9 cellular contexts compared by ENCODE assay signal in genomic region chr4:55854132-55854531, GRCh38. TPM values are rescaled to one million over a fixed set of nuclear protein-coding genes. Genes with fewer than 3 reads are reported as not detected.
DNase-seq lines count a peak whose midpoint lies in the region; ATAC-seq and TF ChIP-seq lines count a peak whose summit lies in the region.
"Had no signal": no experiment of that assay in that cellular context is flagged by ENCODE, and none has a peak within 500 bp of the region (broad histone marks: within the 10 kb centered on the region; RNA-seq: fewer than 3 reads in every experiment).

No MANE protein-coding gene starts in this region.

- no peaks in the 10 kb centered on the region for H3K27me3 Mint-ChIP-seq in CD4-positive, alpha-beta memory T cell
- H3K27me3 Mint-ChIP-seq in naive B cell (peaks cover 12 to 24% (median 17%) of the 10 kb centered on the region in 3 donors), type B pancreatic cell (peaks cover 33% of the 10 kb centered on the region)

- peaks cover 0 to 2% (median 0%) of the 10 kb centered on the region in 8 donors for H3K9me3 Mint-ChIP-seq in CD4-positive, alpha-beta memory T cell
- peaks cover 0 to 6% (median 5%) of the 10 kb centered on the region in 7 donors for H3K9me3 Mint-ChIP-seq in naive B cell
- H3K9me3 Mint-ChIP-seq in type B pancreatic cell, result no peaks in the 10 kb centered on the region

- ATAC-seq in naive B cell (ENCODE audit: low read depth in 2 of 2), result peak in 1 of 2 donors; percentile 15

- H3K27ac ChIP-seq in CD4-positive, alpha-beta memory T cell (ENCODE audit: low read depth, low read length), result peak overlapping the region; percentile 81

- H3K4me3 ChIP-seq in CD4-positive, alpha-beta memory T cell (ENCODE audit: low read length in 2 of 2), result peak overlapping the region in 1 of 2 donors; percentile 97

- H3K9me3 ChIP-seq in CD4-positive, alpha-beta memory T cell (ENCODE audit: control insufficient read depth in 1 of 2, low read length in 2 of 2), result no peaks in the 10 kb centered on the region

- H3K27me3 ChIP-seq in CD4-positive, alpha-beta memory T cell (ENCODE audit: insufficient read depth, low read length), result no peaks in the 10 kb centered on the region

- intact Hi-C loops in CD4-positive, alpha-beta memory T cell (cut with micrococcal nuclease), result loop anchor here (5.0 kb wide), 3 partner anchors 507 to 1123 kb away; partner anchors contain the start of genes NOA1, POLR2B, SPINK2 and SRD5A3

- peak overlapping the region in 2 of 7 donors; percentile 92 to 96 for H3K27ac Mint-ChIP-seq in CD4-positive, alpha-beta memory T cell
- H3K27ac Mint-ChIP-seq in naive B cell, result peak overlapping the region in 4 of 6 donors; percentile 26 to 97 (median 92)
- no peak overlapping the region for H3K27ac Mint-ChIP-seq in type B pancreatic cell

- no peak overlapping the region for H3K4me3 Mint-ChIP-seq in CD4-positive, alpha-beta memory T cell
- H3K4me3 Mint-ChIP-seq in naive B cell, result no peak overlapping the region
- no peak overlapping the region for H3K4me3 Mint-ChIP-seq in type B pancreatic cell

- peaks cover 17 to 21% of the 10 kb centered on the region in 2 donors for H3K36me3 Mint-ChIP-seq in CD4-positive, alpha-beta memory T cell
- H3K36me3 Mint-ChIP-seq in naive B cell, result peaks cover 0 to 20% of the 10 kb centered on the region in 2 donors
- peaks cover 3% of the 10 kb centered on the region for H3K36me3 Mint-ChIP-seq in type B pancreatic cell

- H3K4me1 Mint-ChIP-seq in CD4-positive, alpha-beta memory T cell, result peaks cover 31 to 50% (median 38%) of the 10 kb centered on the region in 4 donors
- peaks cover 0 to 14% (median 8%) of the 10 kb centered on the region in 3 donors for H3K4me1 Mint-ChIP-seq in naive B cell
- peaks cover 5% of the 10 kb centered on the region for H3K4me1 Mint-ChIP-seq in type B pancreatic cell (ENCODE audit: unreplicated experiment)

- peaks cover 44% of the 10 kb centered on the region for H3K4me1 ChIP-seq in CD4-positive, alpha-beta memory T cell (ENCODE audit: insufficient read depth, low read length)

- in situ Hi-C loops in KBM-7 (cut with MboI; ENCODE audit: low pct_unique_long_range_greater_than_20kb, low sequenced_read_pairs), result no loop called here

- no peak for TF ChIP-seq CTCF in type B pancreatic cell (conservative IDR thresholded peaks at IDR 0.05)

- CTCF ChIA-PET in CD4-positive, alpha-beta memory T cell (lab: Charles Lee; ENCODE audit: partially characterized antibody), result interaction anchor here (0.6 to 6.0 kb wide), 5 partner anchors 10 to 508 kb away, joined by 3 to 29 read pairs (median 5); partner anchors contain the start of genes CEP135 and SRD5A3

- no peak for DNase-seq in CD4-positive, alpha-beta memory T cell
- DNase-seq in KBM-7, result peak; percentile 15
- peak; percentile 27 for DNase-seq in dermis blood vessel endothelial cell
- no peak for DNase-seq in naive B cell
- no peak for DNase-seq in NCI-H1417 treated with DMSO at 0.1 percent for 48 hours (lab: John Stamatoyannopoulos, UW)
- DNase-seq in DMS79 treated with DMSO at 0.1 percent for 48 hours (lab: John Stamatoyannopoulos, UW), result no peak
- no peak for DNase-seq in type B pancreatic cell (ENCODE audit: extremely low spot score, unreplicated experiment)
- DNase-seq in SKM-1 treated with dmso at 0.1 percent for 144 hours (lab: John Stamatoyannopoulos, UW; ENCODE audit: unreplicated experiment), result no peak

- H3K36me3 ChIP-seq in CD4-positive, alpha-beta memory T cell (ENCODE audit: insufficient read depth, low read length), result no peaks in the 10 kb centered on the region

- POLR2A ChIA-PET in CD4-positive, alpha-beta memory T cell (lab: Charles Lee; ENCODE audit: partially characterized antibody), result interaction anchor here (1.3 to 2.0 kb wide), 6 partner anchors 9 to 1124 kb away, joined by 3 to 16 read pairs (median 8); partner anchors contain the start of genes CEP135, POLR2B and TMEM165

RNA-seq across cellular contexts. Expression of gene EXOC1, which starts 0.7 kb away (rescaled TPM):
- total RNA-seq in CD4-positive, alpha-beta memory T cell, result 10 to 100 TPM; 41.9 to 50.7 TPM
- 10 to 100 TPM in 1 of 2 donors, 1 to 10 TPM in 1; 9.4 to 20.9 TPM for polyA plus RNA-seq in CD4-positive, alpha-beta memory T cell
- 52.8 and 72.5 TPM in 2 replicates for total RNA-seq in dermis blood vessel endothelial cell
- polyA plus RNA-seq in naive B cell (ENCODE audit: low read depth in 6 of 6), result 10 to 100 TPM in 5 of 6 donors, 1 to 10 TPM in 1; 1.3 to 15.6 (median 12.3) TPM
- 25.6 and 29.0 TPM in 2 replicates for total RNA-seq in type B pancreatic cell (ENCODE audit: low replicate concordance)

RNA-seq across cellular contexts. Expression of gene EXOC1L, which starts 34.5 kb away (rescaled TPM):
- total RNA-seq in CD4-positive, alpha-beta memory T cell, result not detected
- not detected for polyA plus RNA-seq in CD4-positive, alpha-beta memory T cell
- total RNA-seq in dermis blood vessel endothelial cell (not detected in 2 replicates), type B pancreatic cell (ENCODE audit: low replicate concordance) (not detected in 2 replicates)
- not detected for polyA plus RNA-seq in naive B cell (ENCODE audit: low read depth in 6 of 6)
- total RNA-seq: dermis microvascular lymphatic vessel endothelial cell had no signal

Comparison
In these comparisons a context has a peak if more than half of its experiments do, and no peak if none do; other contexts are left out.
1. DNase-seq: peak in KBM-7 (single experiment) and dermis blood vessel endothelial cell (single experiment); none in CD4-positive, alpha-beta memory T cell (0 of 5), naive B cell (single experiment), NCI-H1417 treated with DMSO at 0.1 percent for 48 hours (single experiment), DMS79 treated with DMSO at 0.1 percent for 48 hours (single experiment), type B pancreatic cell (single experiment) and SKM-1 treated with dmso at 0.1 percent for 144 hours (single experiment).